Comparison of ENCODE assay signal across 28 cellular contexts in the genomic region with DNA sequence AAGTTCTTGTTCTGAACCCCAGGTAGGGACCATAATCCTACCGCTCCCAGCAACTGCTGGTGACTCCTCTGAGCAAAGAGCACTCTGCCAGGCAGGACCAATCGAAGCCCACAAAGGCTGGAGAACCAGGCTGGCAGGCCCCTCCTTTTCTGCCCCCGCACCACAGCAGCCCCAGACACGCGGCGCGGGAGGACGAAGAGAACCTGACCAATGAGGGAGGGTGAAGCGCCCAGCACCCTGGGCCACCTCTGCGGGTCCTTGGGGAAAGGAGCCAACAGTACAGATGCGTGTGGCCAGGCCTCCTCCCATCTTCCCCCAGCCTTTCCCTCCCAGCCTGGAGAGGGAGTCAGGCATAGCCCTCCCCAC. TPM values are rescaled to one million over a fixed set of nuclear protein-coding genes. Genes with fewer than 3 reads are reported as not detected.
DNase-seq lines count a peak whose midpoint lies in the region; ATAC-seq, FAIRE-seq and TF ChIP-seq lines count a peak whose summit lies in the region.
"Had no signal": no experiment of that assay in that cellular context is flagged by ENCODE, and none has a peak within 500 bp of the region (broad histone marks: within the 10 kb centered on the region; RNA-seq: fewer than 3 reads in every experiment).

No MANE protein-coding gene starts in this region.

- no peak for TF ChIP-seq POLR2A in heart left ventricle (IDR thresholded peaks at IDR 0.05)

- intact Hi-C loops in heart left ventricle (cut with DNase I) (loop anchor here in 1 of 10 donors (10.0 kb wide), 1 partner anchor 50 kb away; no protein-coding TSS in a partner anchor), left ventricle myocardium inferior (cut with micrococcal nuclease) (no loop called here), pancreas (cut with DNase I) (no loop called here), lower lobe of right lung (cut with DNase I) (no loop called here)

- H3K4me1 ChIP-seq in heart left ventricle (peaks cover 0 to 87% (median 43%) of the 10 kb centered on the region in 12 donors), left ventricle myocardium inferior (peaks cover 90% of the 10 kb centered on the region), iPS-15b (ENCODE audit: control insufficient read depth, insufficient read depth, low read length) (peaks cover 51% of the 10 kb centered on the region), pancreas (peaks cover 9 to 40% (median 16%) of the 10 kb centered on the region in 3 donors), lower lobe of right lung (peaks cover 30% of the 10 kb centered on the region)

- H3K36me3 ChIP-seq in heart left ventricle (peaks cover 0 to 31% (median 20%) of the 10 kb centered on the region in 9 donors), left ventricle myocardium inferior (peaks cover 20% of the 10 kb centered on the region), iPS-15b (ENCODE audit: control insufficient read depth, insufficient read depth, low read length) (peaks cover 35% of the 10 kb centered on the region), pancreas (peaks cover 0 to 13% (median 0%) of the 10 kb centered on the region in 3 donors), lower lobe of right lung (peaks cover 38% of the 10 kb centered on the region)
- H3K36me3 ChIP-seq: ovary had no signal

- ATAC-seq in heart left ventricle: peak in 3 of 4 donors; percentile 25 to 36 (median 30)
- peak; percentile 72 to 79 (median 73) for ATAC-seq in pancreas
- no peak for ATAC-seq in lower lobe of right lung
- ATAC-seq: right cardiac atrium; stimulated activated memory B cell treated with anti-CD40 and anti-IgM and Interleukin-4, amounts not matched to agents 10 μg/mL and 1 μg/mL and 100 μg/mL, for 72 hours had no signal

- TF ChIP-seq CTCF in heart left ventricle (IDR thresholded peaks at IDR 0.05) (no peak), left ventricle myocardium inferior (IDR thresholded peaks at IDR 0.05; ENCODE audit: borderline replicate concordance) (no peak), pancreas (IDR thresholded peaks at IDR 0.05) (no peak), lower lobe of right lung (IDR thresholded peaks at IDR 0.05) (no peak), foreskin fibroblast (IDR thresholded peaks at IDR 0.05; ENCODE audit: low read depth, low read length) (no peak)

- H3K9me3 Mint-ChIP-seq in activated T-cell treated with anti-CD3 and anti-CD28 coated beads, Interleukin-2, amount 50 U/mL, for 24 hours: no peaks in the 10 kb centered on the region
- H3K9me3 Mint-ChIP-seq: activated naive CD8-positive, alpha-beta T cell treated with anti-CD3 and anti-CD28 coated beads, Interleukin-2, amount 10 ng/mL, durations not matched to agents 7 days and 5 days; CD4-positive, alpha-beta T cell; stimulated activated memory B cell treated with anti-CD40 and anti-IgM and Interleukin-4, amounts not matched to agents 10 μg/mL and 1 μg/mL and 100 μg/mL, for 72 hours had no signal

- no peak overlapping the region for H3K4me3 Mint-ChIP-seq in activated T-cell treated with anti-CD3 and anti-CD28 coated beads, Interleukin-2, amount 50 U/mL, for 24 hours
- H3K4me3 Mint-ChIP-seq: activated naive CD8-positive, alpha-beta T cell treated with anti-CD3 and anti-CD28 coated beads, Interleukin-2, amount 10 ng/mL, durations not matched to agents 7 days and 5 days; CD4-positive, alpha-beta T cell; stimulated activated memory B cell treated with anti-CD40 and anti-IgM and Interleukin-4, amounts not matched to agents 10 μg/mL and 1 μg/mL and 100 μg/mL, for 72 hours had no signal

- H3K27me3 ChIP-seq in heart left ventricle (no peaks in the 10 kb centered on the region), left ventricle myocardium inferior (ENCODE audit: low read depth) (no peaks in the 10 kb centered on the region), iPS-15b (ENCODE audit: control insufficient read depth, insufficient read depth, low read length) (no peaks in the 10 kb centered on the region), pancreas (no peaks in the 10 kb centered on the region), lower lobe of right lung (ENCODE audit: low read depth) (no peaks in the 10 kb centered on the region)
- H3K27me3 ChIP-seq: ovary, vagina had no signal

- DNase-seq in heart left ventricle (no peak), left ventricle myocardium inferior (no peak), pancreas (peak; percentile 73 to 84 (median 77)), lower lobe of right lung (no peak), foreskin fibroblast (no peak), OCI-M1 (lab: John Stamatoyannopoulos, UW) (no peak)
- DNase-seq in activated T-cell treated with anti-CD3 and anti-CD28 coated beads, Interleukin-2, amount 50 U/mL, for 24 hours: no peak
- DNase-seq: activated CD4-positive, alpha-beta T cell treated with anti-CD3 and anti-CD28 coated beads for 48 hours; activated CD8-positive, alpha-beta memory T cell treated with anti-CD3 and anti-CD28 coated beads for 24 hours; activated effector memory CD4-positive, alpha-beta T cell treated with anti-CD3 and anti-CD28 coated beads, Interleukin-2, amount 50 U/mL, for 16 hours; activated naive CD8-positive, alpha-beta T cell treated with anti-CD3 and anti-CD28 coated beads, Interleukin-2, amount 10 ng/mL, durations not matched to agents 7 days and 5 days; CD4-positive, alpha-beta T cell; cerebellar nuclear complex; effector CD4-positive, alpha-beta T cell; head of caudate nucleus; NCI-H1436; NCI-H2081 treated with DMSO at 0.1 percent for 48 hours; NCI-H446 treated with DMSO at 0.1 percent for 48 hours; SHP77 treated with DMSO at 0.1 percent for 48 hours; stimulated activated CD4-positive, alpha-beta T cell treated with anti-CD3 and anti-CD28 coated beads, Interleukin-4, amount 100 ng/mL, for 4 hours had no signal

- H3K27ac Mint-ChIP-seq in activated T-cell treated with anti-CD3 and anti-CD28 coated beads, Interleukin-2, amount 50 U/mL, for 24 hours: no peak overlapping the region
- H3K27ac Mint-ChIP-seq: activated naive CD8-positive, alpha-beta T cell treated with anti-CD3 and anti-CD28 coated beads, Interleukin-2, amount 10 ng/mL, durations not matched to agents 7 days and 5 days; CD4-positive, alpha-beta T cell; stimulated activated memory B cell treated with anti-CD40 and anti-IgM and Interleukin-4, amounts not matched to agents 10 μg/mL and 1 μg/mL and 100 μg/mL, for 72 hours had no signal

- FAIRE-seq in pancreas (lab: Jason Lieb, UNC): no peak
- FAIRE-seq: D721Med had no signal

- H3K9ac ChIP-seq in iPS-15b (ENCODE audit: low read depth, low read length): no peak overlapping the region
- H3K9ac ChIP-seq: KMS-11 had no signal

- H3K4me3 ChIP-seq in heart left ventricle (no peak overlapping the region), left ventricle myocardium inferior (no peak overlapping the region), iPS-15b (ENCODE audit: low read depth, low read length) (peak overlapping the region; percentile 28), pancreas (peak overlapping the region in 1 of 4 donors; percentile 10), lower lobe of right lung (no peak overlapping the region), foreskin fibroblast (ENCODE audit: low read depth in 1 of 2, low read length in 2 of 2) (no peak overlapping the region)
- H3K4me3 ChIP-seq: ovary, vagina had no signal

- no peaks in the 10 kb centered on the region for H3K36me3 Mint-ChIP-seq in activated T-cell treated with anti-CD3 and anti-CD28 coated beads, Interleukin-2, amount 50 U/mL, for 24 hours (ENCODE audit: low read depth)
- H3K36me3 Mint-ChIP-seq: activated naive CD8-positive, alpha-beta T cell treated with anti-CD3 and anti-CD28 coated beads, Interleukin-2, amount 10 ng/mL, durations not matched to agents 7 days and 5 days; stimulated activated memory B cell treated with anti-CD40 and anti-IgM and Interleukin-4, amounts not matched to agents 10 μg/mL and 1 μg/mL and 100 μg/mL, for 72 hours had no signal

- H3K27ac ChIP-seq in heart left ventricle (no peak overlapping the region), left ventricle myocardium inferior (replicated peaks) (no peak overlapping the region), pancreas (peak overlapping the region; percentile 29 to 64 (median 38)), lower lobe of right lung (no peak overlapping the region)
- H3K27ac ChIP-seq: epithelial cell of prostate, KMS-11, ovary, vagina had no signal

- H3K27me3 Mint-ChIP-seq in activated T-cell treated with anti-CD3 and anti-CD28 coated beads, Interleukin-2, amount 50 U/mL, for 24 hours: peaks cover 10% of the 10 kb centered on the region
- H3K27me3 Mint-ChIP-seq: activated naive CD8-positive, alpha-beta T cell treated with anti-CD3 and anti-CD28 coated beads, Interleukin-2, amount 10 ng/mL, durations not matched to agents 7 days and 5 days had no signal

- H3K4me1 Mint-ChIP-seq in activated T-cell treated with anti-CD3 and anti-CD28 coated beads, Interleukin-2, amount 50 U/mL, for 24 hours (ENCODE audit: low read depth): no peaks in the 10 kb centered on the region
- H3K4me1 Mint-ChIP-seq: activated naive CD8-positive, alpha-beta T cell treated with anti-CD3 and anti-CD28 coated beads, Interleukin-2, amount 10 ng/mL, durations not matched to agents 7 days and 5 days; stimulated activated memory B cell treated with anti-CD40 and anti-IgM and Interleukin-4, amounts not matched to agents 10 μg/mL and 1 μg/mL and 100 μg/mL, for 72 hours had no signal

- H3K9me3 ChIP-seq in heart left ventricle: peaks cover 0 to 8% (median 0%) of the 10 kb centered on the region in 12 donors
- peaks cover 8% of the 10 kb centered on the region for H3K9me3 ChIP-seq in left ventricle myocardium inferior (replicated peaks)
- no peaks in the 10 kb centered on the region for H3K9me3 ChIP-seq in iPS-15b (ENCODE audit: control insufficient read depth, insufficient read depth, low read length)
- no peaks in the 10 kb centered on the region for H3K9me3 ChIP-seq in pancreas
- no peaks in the 10 kb centered on the region for H3K9me3 ChIP-seq in lower lobe of right lung
- H3K9me3 ChIP-seq: ovary, vagina had no signal

- 69 to 77% (median 75%) methylated on average over 7 to 11 of the region's 11 CpGs for WGBS in heart left ventricle, 4 donors
- 26 to 30% methylated on average over 11 of the region's 11 CpGs for WGBS in pancreas, 2 donors

RNA-seq across cellular contexts. Expression of a gene that starts 25.9 kb away (rescaled TPM):
- total RNA-seq in heart left ventricle (10 to 100 TPM; 23.9 to 45.5 (median 30.0) TPM), left ventricle myocardium inferior (29.1 TPM), pancreas (10 to 100 TPM; 29.0 to 60.8 (median 32.4) TPM), lower lobe of right lung (73.0 TPM)
- polyA plus RNA-seq in heart left ventricle (10 to 100 TPM; 10.1 to 29.1 TPM), pancreas (10 to 100 TPM; 21.4 to 22.2 TPM)

Comparison
In these comparisons a context has a peak if more than half of its experiments do, and no peak if none do; other contexts are left out.
1. ATAC-seq: peak in heart left ventricle (3 of 4) and pancreas (4 of 4); none in lower lobe of right lung (0 of 2).
2. DNase-seq: peak in pancreas (6 of 6); none in heart left ventricle (0 of 5), left ventricle myocardium inferior (single experiment), lower lobe of right lung (single experiment), foreskin fibroblast (0 of 2), OCI-M1 (single experiment) and activated T-cell treated with anti-CD3 and anti-CD28 coated beads, Interleukin-2, amount 50 U/mL, for 24 hours (single experiment).
3. H3K27ac ChIP-seq: peak in pancreas (4 of 4); none in heart left ventricle (0 of 12), left ventricle myocardium inferior (single experiment) and lower lobe of right lung (single experiment).